Comparison of ENCODE assay signal across 10 cellular contexts in the genomic region with DNA sequence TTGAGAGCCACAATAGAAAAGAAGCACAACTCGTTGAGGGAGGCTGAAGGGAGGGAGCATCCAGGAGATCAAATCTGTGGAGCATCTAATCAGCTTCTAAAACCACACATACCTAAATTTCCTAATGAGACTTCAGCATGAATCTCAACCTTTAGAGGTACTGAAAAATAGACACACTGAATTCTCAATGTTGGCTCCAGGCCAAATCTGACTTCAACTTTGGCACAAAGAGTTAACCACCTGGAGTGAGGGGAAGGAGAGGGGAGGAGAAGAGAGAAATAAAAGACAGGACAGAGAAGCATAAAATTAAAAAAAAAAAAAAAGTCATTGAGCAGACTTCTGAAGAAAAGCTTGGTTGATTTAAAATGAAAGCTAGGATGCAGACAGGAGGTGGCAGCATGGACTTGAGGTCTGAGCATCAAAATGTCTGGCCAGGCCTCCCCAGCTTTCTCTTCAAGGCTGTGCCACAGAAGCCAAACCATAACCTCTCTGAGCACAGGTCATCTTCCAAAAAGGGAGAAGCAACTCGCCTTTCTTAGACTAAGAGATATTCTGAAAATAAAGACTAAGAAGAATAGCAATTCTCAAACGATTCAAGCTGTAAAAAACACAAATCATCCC.
DNase-seq lines count a peak whose midpoint lies in the region; ATAC-seq and FAIRE-seq lines count a peak whose summit lies in the region.
"Had no signal": no experiment of that assay in that cellular context is flagged by ENCODE, and none has a peak within 500 bp of the region (broad histone marks: within the 10 kb centered on the region; RNA-seq: fewer than 3 reads in every experiment).

No MANE protein-coding gene starts in this region.

- no peaks in the 10 kb centered on the region for H3K4me1 ChIP-seq in adipocyte (ENCODE audit: control insufficient read depth, insufficient read depth, low read length)
- no peaks in the 10 kb centered on the region for H3K4me1 ChIP-seq in right cardiac atrium (ENCODE audit: control insufficient read depth, insufficient read depth, low read length)

- WGBS in right cardiac atrium = 84% methylated on average over 3 of the region's 3 CpGs

- no peaks in the 10 kb centered on the region for H3K27me3 ChIP-seq in adipocyte (replicated peaks; ENCODE audit: control insufficient read depth, insufficient read depth, low read length)
- no peaks in the 10 kb centered on the region for H3K27me3 ChIP-seq in right cardiac atrium (ENCODE audit: control insufficient read depth, insufficient read depth)

- H3K4me3 ChIP-seq in adipocyte (ENCODE audit: low read length) (no peak overlapping the region), right cardiac atrium (ENCODE audit: low read length) (no peak overlapping the region)

- no peak overlapping the region for H3K9ac ChIP-seq in adipocyte (ENCODE audit: low read length)

- intact Hi-C loops in right cardiac atrium (cut with DNase I) = no loop called here

- FAIRE-seq in A204.1 (lab: Jason Lieb, UNC) = peak; percentile 71

- no peak overlapping the region for H3K27ac ChIP-seq in right cardiac atrium (ENCODE audit: low read length)

- DNase-seq in GM03348 (ENCODE audit: low spot score) = peak; percentile 58
- peak; percentile 68 for DNase-seq in adipocyte (ENCODE audit: low read depth)
- DNase-seq in right cardiac atrium = peak; percentile 19 to 60 (median 47)
- DNase-seq in DMS79 treated with DMSO at 0.1 percent for 48 hours (lab: John Stamatoyannopoulos, UW) = no peak
- DNase-seq in activated CD8-positive, alpha-beta memory T cell treated with anti-CD3 and anti-CD28 coated beads, Interleukin-2, amount 50 U/mL, for 48 hours = no peak
- DNase-seq: activated effector memory CD4-positive, alpha-beta T cell treated with Interleukin-2 at 50 U/mL for 16 hours; stimulated activated naive B cell treated with anti-CD40 and anti-IgM and Interleukin-4, amounts not matched to agents 10 μg/mL and 1 μg/mL and 100 μg/mL, for 72 hours had no signal

- H3K9me3 ChIP-seq in adipocyte (ENCODE audit: control insufficient read depth, low read length) = peaks cover 6% of the 10 kb centered on the region
- no peaks in the 10 kb centered on the region for H3K9me3 ChIP-seq in right cardiac atrium (ENCODE audit: control insufficient read depth, low read length)

- no peaks in the 10 kb centered on the region for H3K36me3 ChIP-seq in adipocyte (ENCODE audit: control insufficient read depth, insufficient read depth, low read length, severe bottlenecking)

- ATAC-seq in right cardiac atrium = peak in 1 of 2 donors; percentile 64
- no peak for ATAC-seq in GM18519 (IDR thresholded peaks at IDR 0.05; ENCODE audit: low FRiP score, unreplicated experiment)
- no peak for ATAC-seq in GM19023 (IDR thresholded peaks at IDR 0.05; ENCODE audit: unreplicated experiment)
- ATAC-seq: stimulated activated naive B cell treated with anti-CD40 and anti-IgM and Interleukin-4, amounts not matched to agents 10 μg/mL and 1 μg/mL and 100 μg/mL, for 72 hours had no signal

Comparison
In these comparisons a context has a peak if more than half of its experiments do, and no peak if none do; other contexts are left out.
1. DNase-seq: peak in GM03348 (single experiment), adipocyte (single experiment) and right cardiac atrium (3 of 3); none in DMS79 treated with DMSO at 0.1 percent for 48 hours (single experiment) and activated CD8-positive, alpha-beta memory T cell treated with anti-CD3 and anti-CD28 coated beads, Interleukin-2, amount 50 U/mL, for 48 hours (single experiment).